11 cellular contexts compared by ENCODE assay signal in the genomic region with DNA sequence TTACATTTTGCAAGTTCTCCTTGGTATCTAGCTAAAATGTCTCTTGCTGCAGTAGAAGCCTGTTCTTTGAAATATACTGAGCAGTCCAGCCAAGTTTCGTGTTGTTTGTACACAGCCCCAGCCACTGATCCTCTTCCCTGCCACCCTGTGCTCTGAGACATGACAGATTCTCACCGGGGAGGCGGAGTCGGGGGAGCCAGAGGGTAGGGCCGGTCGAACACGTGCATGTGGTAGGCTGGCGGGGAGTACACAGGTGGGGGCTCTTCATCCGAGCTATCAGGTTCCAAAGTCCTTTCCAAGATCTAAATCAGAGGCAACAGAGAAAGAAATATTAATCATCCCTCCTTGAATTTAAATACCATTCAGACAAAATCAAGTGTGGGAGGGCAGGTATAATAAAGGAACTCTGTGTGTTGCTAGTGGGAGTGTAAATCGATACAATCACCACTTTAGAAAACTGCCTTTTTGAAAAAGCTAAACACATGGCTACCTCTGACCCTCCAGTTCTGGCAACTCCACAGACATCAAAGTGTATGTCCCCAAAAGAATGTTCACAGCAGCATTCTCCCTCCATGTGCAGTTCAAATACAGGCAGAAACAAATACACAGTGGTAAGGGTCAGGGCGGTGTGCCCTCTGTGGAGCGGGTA. TPM values are rescaled to one million over a fixed set of nuclear protein-coding genes. Genes with fewer than 3 reads are reported as not detected.
DNase-seq lines count a peak whose midpoint lies in the region; ATAC-seq, FAIRE-seq and TF ChIP-seq lines count a peak whose summit lies in the region.
"Had no signal": no experiment of that assay in that cellular context is flagged by ENCODE, and none has a peak within 500 bp of the region (broad histone marks: within the 10 kb centered on the region; RNA-seq: fewer than 3 reads in every experiment).

No MANE protein-coding gene starts in this region.

- H3K9me3 ChIP-seq in SK-N-MC (ENCODE audit: low read depth, low read length), result no peaks in the 10 kb centered on the region
- no peaks in the 10 kb centered on the region for H3K9me3 ChIP-seq in stomach

- TF ChIP-seq CTCF in stomach (IDR thresholded peaks at IDR 0.05) (no peak), GM10248 (IDR thresholded peaks at IDR 0.05; ENCODE audit: control extremely low read depth, extremely low read depth, low read depth, missing control alignments) (no peak)

- TF ChIP-seq POLR2A in stomach (IDR thresholded peaks at IDR 0.05), result no peak

- no peak for TF ChIP-seq EP300 in stomach (IDR thresholded peaks at IDR 0.05)

- H3K9ac ChIP-seq in SK-N-MC (ENCODE audit: insufficient read length), result no peak overlapping the region

- CTCF ChIA-PET in GM10248 (lab: Yijun Ruan, JAX), result interaction anchor here (1.1 to 4.3 kb wide), 7 partner anchors 11 to 233 kb away, joined by 3 to 21 read pairs (median 3); no protein-coding TSS in a partner anchor

- WGBS in stomach, 5 donors, result 50 to 72% (median 68%) methylated on average over 12 of the region's 12 CpGs

- H3K4me3 ChIP-seq in SK-N-MC (no peak overlapping the region), stomach (no peak overlapping the region)

- H3K4me1 ChIP-seq in stomach, result peaks cover 30 to 70% (median 51%) of the 10 kb centered on the region in 4 donors

- FAIRE-seq in HTR-8/SVneo (lab: Jason Lieb, UNC), result no peak
- FAIRE-seq: frontal cortex had no signal

- POLR2A ChIA-PET in GM10248 (lab: Yijun Ruan, JAX), result no interaction called here

- intact Hi-C loops in stomach (cut with DNase I; ENCODE audit: low total_unique reads), result no loop called here

- no peaks in the 10 kb centered on the region for H3K27me3 ChIP-seq in stomach

- peak; percentile 56 for DNase-seq in HTR-8/SVneo (ENCODE audit: insufficient read length, low spot score)
- no peak for DNase-seq in SK-N-MC (ENCODE audit: low read depth, low spot score)
- DNase-seq in islet precursor cell, result peak; percentile 80
- no peak for DNase-seq in stomach
- DNase-seq in GM10248 (ENCODE audit: extremely low spot score), result no peak
- no peak for DNase-seq in activated CD8-positive, alpha-beta memory T cell treated with anti-CD3 and anti-CD28 coated beads for 24 hours
- DNase-seq: anterior cingulate cortex, NCI-H345 had no signal

- peaks cover 26% of the 10 kb centered on the region for H3K36me3 ChIP-seq in SK-N-MC (ENCODE audit: insufficient read depth, low read length)
- H3K36me3 ChIP-seq in stomach, result peaks cover 8 to 51% (median 50%) of the 10 kb centered on the region in 4 donors

- no peak for ATAC-seq in HG02938 (IDR thresholded peaks at IDR 0.05; ENCODE audit: unreplicated experiment)

- H3K27ac ChIP-seq in SK-N-MC (peak overlapping the region; percentile 79), stomach (peak overlapping the region in 4 of 5 donors; percentile 45 to 90 (median 70))
- H3K27ac ChIP-seq: VCaP had no signal

RNA-seq across cellular contexts. Expression of gene MRPS23, which starts 29.7 kb away (rescaled TPM):
- 10 to 100 TPM in 4 of 5 donors, not detected in 1; 12.6 to 26.8 (median 16.8) TPM for total RNA-seq in stomach
- 10 to 100 TPM; 25.1 to 43.3 (median 34.2) TPM for polyA plus RNA-seq in stomach

Comparison
In these comparisons a context has a peak if more than half of its experiments do, and no peak if none do; other contexts are left out.
1. DNase-seq: peak in HTR-8/SVneo (single experiment) and islet precursor cell (single experiment); none in SK-N-MC (single experiment), stomach (single experiment), GM10248 (single experiment) and activated CD8-positive, alpha-beta memory T cell treated with anti-CD3 and anti-CD28 coated beads for 24 hours (single experiment).